In the genomic region with DNA sequence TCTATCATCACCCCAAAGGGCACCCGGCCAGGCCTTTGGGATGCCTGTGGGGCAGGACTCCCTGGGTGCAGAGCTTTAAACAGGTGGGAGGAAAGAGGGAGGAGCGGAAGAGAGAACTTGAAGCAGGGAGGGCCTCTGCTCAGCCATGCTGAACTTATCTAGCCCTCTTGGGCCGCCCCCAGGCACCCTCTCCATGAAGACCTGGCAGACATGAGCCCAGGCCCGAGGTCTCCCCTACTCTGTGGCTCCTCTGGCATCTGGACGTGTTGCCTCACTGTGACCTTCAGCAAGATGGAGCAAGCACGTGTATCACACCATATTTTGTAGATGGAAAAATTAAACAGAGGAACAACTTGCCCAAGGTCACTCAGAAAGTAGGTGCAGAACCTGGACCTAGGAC, we compare ENCODE assay signal across 33 cellular contexts.
"Had no signal": no experiment of that assay in that cellular context is flagged by ENCODE, and none has a peak within 500 bp of the region (broad histone marks: within the 10 kb centered on the region; RNA-seq: fewer than 3 reads in every experiment).

No MANE protein-coding gene starts in this region.

- H3K9me3 ChIP-seq: esophagus squamous epithelium, gastroesophageal sphincter had no signal

- H3K4me1 ChIP-seq: esophagus squamous epithelium, gastroesophageal sphincter had no signal

- H3K4me1 Mint-ChIP-seq: activated B cell treated with CpG ODN at 0.5 μM for 24 hours; activated CD8-positive, alpha-beta memory T cell treated with anti-CD3 and anti-CD28 coated beads, Interleukin-2, amount 10 ng/mL, durations not matched to agents 7 days and 5 days; central memory CD8-positive, alpha-beta T cell had no signal

- H3K4me3 ChIP-seq: coronary artery, dorsolateral prefrontal cortex, esophagus squamous epithelium, gastroesophageal sphincter had no signal

- H3K27me3 Mint-ChIP-seq: activated CD8-positive, alpha-beta memory T cell treated with anti-CD3 and anti-CD28 coated beads, Interleukin-2, amount 10 ng/mL, durations not matched to agents 7 days and 5 days; activated CD8-positive, alpha-beta T cell treated with anti-CD3 and anti-CD28 coated beads for 36 hours; activated naive CD4-positive, alpha-beta T cell treated with anti-CD3 and anti-CD28 coated beads, Interleukin-2, amount 10 ng/mL, durations not matched to agents 7 days and 5 days; activated naive CD8-positive, alpha-beta T cell treated with anti-CD3 and anti-CD28 coated beads, Interleukin-2, amount 10 ng/mL, durations not matched to agents 7 days and 5 days had no signal

- H3K4me3 Mint-ChIP-seq: activated B cell treated with CpG ODN at 0.5 μM for 24 hours; activated CD8-positive, alpha-beta memory T cell treated with anti-CD3 and anti-CD28 coated beads, Interleukin-2, amount 10 ng/mL, durations not matched to agents 7 days and 5 days; activated CD8-positive, alpha-beta T cell treated with anti-CD3 and anti-CD28 coated beads for 36 hours; activated naive CD4-positive, alpha-beta T cell treated with anti-CD3 and anti-CD28 coated beads, Interleukin-2, amount 10 ng/mL, durations not matched to agents 7 days and 5 days; activated naive CD8-positive, alpha-beta T cell treated with anti-CD3 and anti-CD28 coated beads, Interleukin-2, amount 10 ng/mL, durations not matched to agents 7 days and 5 days; activated T-cell treated with anti-CD3 and anti-CD28 coated beads, Interleukin-2, amount 50 U/mL, for 24 hours; activated T-cell treated with anti-CD3 and anti-CD28 coated beads, Interleukin-2, amount 50 U/mL, for 72 hours; central memory CD8-positive, alpha-beta T cell; dendritic cell treated with granulocyte-macrophage colony-stimulating factor and Interleukin-4, amounts not matched to agents 40 ng/mL and 50 ng/mL, for 4 days; T-helper 17 cell; T-helper 2 cell treated with Interferon-gamma antibody and Interleukin-4, amounts not matched to agents 5 μg/mL and 100 μg/mL, for 36 hours had no signal

- H3K27ac Mint-ChIP-seq: activated B cell treated with CpG ODN at 0.5 μM for 24 hours; activated CD8-positive, alpha-beta memory T cell treated with anti-CD3 and anti-CD28 coated beads, Interleukin-2, amount 10 ng/mL, durations not matched to agents 7 days and 5 days; activated CD8-positive, alpha-beta T cell treated with anti-CD3 and anti-CD28 coated beads for 36 hours; activated naive CD4-positive, alpha-beta T cell treated with anti-CD3 and anti-CD28 coated beads, Interleukin-2, amount 10 ng/mL, durations not matched to agents 7 days and 5 days; activated naive CD4-positive, alpha-beta T cell treated with anti-CD3 and anti-CD28 coated beads, Interleukin-2, amount 50 U/mL, for 72 hours; activated naive CD8-positive, alpha-beta T cell treated with anti-CD3 and anti-CD28 coated beads, Interleukin-2, amount 10 ng/mL, durations not matched to agents 7 days and 5 days; activated T-cell treated with anti-CD3 and anti-CD28 coated beads, Interleukin-2, amount 50 U/mL, for 24 hours; activated T-cell treated with anti-CD3 and anti-CD28 coated beads, Interleukin-2, amount 50 U/mL, for 72 hours; dendritic cell treated with granulocyte-macrophage colony-stimulating factor and Interleukin-4, amounts not matched to agents 40 ng/mL and 50 ng/mL, for 4 days; T-helper 17 cell; T-helper 2 cell treated with Interferon-gamma antibody and Interleukin-4, amounts not matched to agents 5 μg/mL and 100 μg/mL, for 36 hours had no signal

- H3K36me3 Mint-ChIP-seq: activated CD8-positive, alpha-beta memory T cell treated with anti-CD3 and anti-CD28 coated beads, Interleukin-2, amount 10 ng/mL, durations not matched to agents 7 days and 5 days; activated naive CD4-positive, alpha-beta T cell treated with anti-CD3 and anti-CD28 coated beads, Interleukin-2, amount 10 ng/mL, durations not matched to agents 7 days and 5 days; activated naive CD4-positive, alpha-beta T cell treated with anti-CD3 and anti-CD28 coated beads, Interleukin-2, amount 50 U/mL, for 72 hours; activated naive CD8-positive, alpha-beta T cell treated with anti-CD3 and anti-CD28 coated beads, Interleukin-2, amount 10 ng/mL, durations not matched to agents 7 days and 5 days had no signal

- H3K9me3 Mint-ChIP-seq: activated CD8-positive, alpha-beta T cell treated with anti-CD3 and anti-CD28 coated beads for 36 hours; activated naive CD4-positive, alpha-beta T cell treated with anti-CD3 and anti-CD28 coated beads, Interleukin-2, amount 10 ng/mL, durations not matched to agents 7 days and 5 days; activated naive CD4-positive, alpha-beta T cell treated with anti-CD3 and anti-CD28 coated beads, Interleukin-2, amount 50 U/mL, for 72 hours; activated naive CD8-positive, alpha-beta T cell treated with anti-CD3 and anti-CD28 coated beads, Interleukin-2, amount 10 ng/mL, durations not matched to agents 7 days and 5 days; activated T-cell treated with anti-CD3 and anti-CD28 coated beads, Interleukin-2, amount 50 U/mL, for 24 hours; activated T-cell treated with anti-CD3 and anti-CD28 coated beads, Interleukin-2, amount 50 U/mL, for 72 hours; central memory CD8-positive, alpha-beta T cell; dendritic cell treated with granulocyte-macrophage colony-stimulating factor and Interleukin-4, amounts not matched to agents 40 ng/mL and 50 ng/mL, for 4 days; T-helper 2 cell treated with Interferon-gamma antibody and Interleukin-4, amounts not matched to agents 5 μg/mL and 100 μg/mL, for 36 hours had no signal

- ATAC-seq: activated CD4-positive, CD25-positive, alpha-beta regulatory T cell treated with anti-CD3 and anti-CD28 coated beads, Interleukin-2, amount 50 U/mL, for 24 hours; activated CD8-positive, alpha-beta memory T cell treated with anti-CD3 and anti-CD28 coated beads, Interleukin-2, amount 10 ng/mL, durations not matched to agents 7 days and 5 days; activated CD8-positive, alpha-beta T cell treated with anti-CD3 and anti-CD28 coated beads for 36 hours; activated naive CD4-positive, alpha-beta T cell treated with anti-CD3 and anti-CD28 coated beads, Interleukin-2, amount 50 U/mL, for 72 hours; activated T-cell treated with anti-CD3 and anti-CD28 coated beads, Interleukin-2, amount 50 U/mL, for 72 hours; gastroesophageal sphincter; T-helper 17 cell had no signal

- H3K27me3 ChIP-seq: brain microvascular endothelial cell had no signal

- H3K27ac ChIP-seq: brain microvascular endothelial cell, coronary artery, dorsolateral prefrontal cortex, esophagus squamous epithelium, gastroesophageal sphincter, WERI-Rb-1 had no signal

- DNase-seq: activated B cell treated with CpG ODN at 0.5 μM for 24 hours; activated CD4-positive, alpha-beta T cell treated with anti-CD3 and anti-CD28 coated beads for 48 hours; activated CD4-positive, alpha-beta T cell treated with anti-CD3 and anti-CD28 coated beads, Interleukin-2, amount 50 U/mL, for 1 hour; activated CD4-positive, alpha-beta T cell treated with anti-CD3 and anti-CD28 coated beads, Interleukin-2, amount 50 U/mL, for 48 hours; activated CD8-positive, alpha-beta memory T cell treated with anti-CD3 and anti-CD28 coated beads, Interleukin-2, amount 10 ng/mL, durations not matched to agents 7 days and 5 days; activated CD8-positive, alpha-beta memory T cell treated with anti-CD3 and anti-CD28 coated beads, Interleukin-2, amount 50 U/mL, for 4 hours; activated CD8-positive, alpha-beta T cell treated with anti-CD3 and anti-CD28 coated beads for 36 hours; activated gamma-delta T cell; activated naive CD4-positive, alpha-beta T cell; activated naive CD4-positive, alpha-beta T cell treated with anti-CD3 and anti-CD28 coated beads, Interleukin-2, amount 10 ng/mL, durations not matched to agents 7 days and 5 days; activated naive CD8-positive, alpha-beta T cell treated with anti-CD3 and anti-CD28 coated beads, Interleukin-2, amount 10 ng/mL, durations not matched to agents 7 days and 5 days; activated T-cell treated with anti-CD3 and anti-CD28 coated beads for 4 hours; activated T-cell treated with anti-CD3 and anti-CD28 coated beads, Interleukin-2, amount 50 U/mL, for 24 hours; activated T-cell treated with anti-CD3 and anti-CD28 coated beads, Interleukin-2, amount 50 U/mL, for 72 hours; amniotic stem cell; anterior cingulate cortex; brain microvascular endothelial cell; dorsolateral prefrontal cortex; effector memory CD4-positive, alpha-beta T cell; erythroblast; esophagus squamous epithelium; foreskin melanocyte; T-helper 1 cell; T-helper 17 cell; T1000; WERI-Rb-1 had no signal

- H3K36me3 ChIP-seq: brain microvascular endothelial cell, esophagus squamous epithelium, gastroesophageal sphincter, WERI-Rb-1 had no signal
